1 cellular context compared by ENCODE assay signal in genomic region chr3:30864158-30864557, GRCh38.
TF ChIP-seq lines count a peak whose summit lies in the region.

No MANE protein-coding gene starts in this region.

TF ChIP-seq in H1, 55 proteins besides CTCF, POLR2A, EP300 and RAD21:
- no peak for TF ChIP-seq EZH2 (IDR thresholded peaks at IDR 0.05; ENCODE audit: low read depth, low read length, severe bottlenecking)
